ENCODE assay signal across 36 cellular contexts in the genomic region with DNA sequence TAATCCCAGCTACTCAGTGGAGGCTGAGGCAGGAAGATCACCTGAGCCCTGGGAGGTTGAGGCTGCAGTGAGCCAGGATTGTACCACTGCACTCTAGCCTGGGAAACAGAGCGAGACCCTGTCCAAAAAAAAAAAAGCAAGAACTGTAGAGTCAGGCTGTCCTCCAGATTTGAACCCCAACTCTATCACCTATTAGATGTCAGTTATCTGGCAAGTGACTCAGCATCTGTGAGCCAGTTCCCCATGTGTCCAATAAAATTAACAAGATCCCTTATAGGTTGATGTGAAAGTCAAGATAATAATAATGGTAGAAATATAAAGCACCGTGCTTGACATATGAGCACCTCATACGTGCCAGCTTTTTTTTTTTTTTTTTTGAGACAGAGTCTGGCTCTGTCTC. TPM values are rescaled to one million over a fixed set of nuclear protein-coding genes. Genes with fewer than 3 reads are reported as not detected.
"Had no signal": no experiment of that assay in that cellular context is flagged by ENCODE, and none has a peak within 500 bp of the region (broad histone marks: within the 10 kb centered on the region; RNA-seq: fewer than 3 reads in every experiment).

No MANE protein-coding gene starts in this region.

- DNase-seq: activated B cell treated with CpG ODN at 0.5 μM for 24 hours; activated CD4-positive, alpha-beta memory T cell treated with anti-CD3 and anti-CD28 coated beads for 36 hours; activated CD4-positive, alpha-beta T cell treated with anti-CD3 and anti-CD28 coated beads for 4 hours; activated CD4-positive, alpha-beta T cell treated with anti-CD3 and anti-CD28 coated beads, Interleukin-2, amount 10 ng/mL, durations not matched to agents 24 days and 14 days; activated CD4-positive, alpha-beta T cell treated with anti-CD3 and anti-CD28 coated beads, Interleukin-2, amount 50 U/mL, for 1 hour; activated CD4-positive, alpha-beta T cell treated with anti-CD3 and anti-CD28 coated beads, Interleukin-2, amount 50 U/mL, for 4 hours; activated CD4-positive, CD25-positive, alpha-beta regulatory T cell treated with anti-CD3 and anti-CD28 coated beads, Interleukin-2, amount 50 U/mL, for 72 hours; activated CD8-positive, alpha-beta T cell treated with anti-CD3 and anti-CD28 coated beads for 36 hours; activated effector memory CD4-positive, alpha-beta T cell treated with anti-CD3 and anti-CD28 coated beads, Interleukin-2, amount 50 U/mL, for 16 hours; activated gamma-delta T cell treated with Interleukin-2 at 50 U/mL for 16 hours; activated naive CD4-positive, alpha-beta T cell; activated naive CD4-positive, alpha-beta T cell treated with anti-CD3 and anti-CD28 coated beads for 36 hours; activated naive CD4-positive, alpha-beta T cell treated with anti-CD3 and anti-CD28 coated beads, Interleukin-2, amount 50 U/mL, for 16 hours; activated naive CD8-positive, alpha-beta T cell treated with anti-CD3 and anti-CD28 coated beads for 36 hours; activated T-cell treated with anti-CD3 and anti-CD28 coated beads for 4 hours; activated T-cell treated with anti-CD3 and anti-CD28 coated beads, Interleukin-2, amount 50 U/mL, for 1 hour; activated T-cell treated with anti-CD3 and anti-CD28 coated beads, Interleukin-2, amount 50 U/mL, for 4 hours; activated T-cell treated with anti-CD3 and anti-CD28 coated beads, Interleukin-2, amount 50 U/mL, for 72 hours; adrenal gland; amniotic stem cell; aorta; body of pancreas; brain microvascular endothelial cell; central memory CD4-positive, alpha-beta T cell; SW 1271; T-helper 1 cell; T-helper 2 cell; T-helper 9 cell had no signal

- ATAC-seq: activated CD8-positive, alpha-beta T cell treated with anti-CD3 and anti-CD28 coated beads for 36 hours; activated naive CD4-positive, alpha-beta T cell treated with anti-CD3 and anti-CD28 coated beads, Interleukin-2, amount 50 U/mL, for 72 hours; activated T-cell treated with anti-CD3 and anti-CD28 coated beads, Interleukin-2, amount 50 U/mL, for 4 hours; activated T-cell treated with anti-CD3 and anti-CD28 coated beads, Interleukin-2, amount 50 U/mL, for 72 hours; activated T-helper 17 cell treated with anti-CD3 and anti-CD28 coated beads, Interleukin-2, amount 50 U/mL, for 72 hours; body of pancreas had no signal

- H3K4me3 Mint-ChIP-seq: activated B cell treated with CpG ODN at 0.5 μM for 24 hours; activated CD4-positive, alpha-beta memory T cell treated with anti-CD3 and anti-CD28 coated beads for 36 hours; activated CD4-positive, alpha-beta T cell treated with anti-CD3 and anti-CD28 coated beads, Interleukin-2, amount 10 ng/mL, durations not matched to agents 24 days and 14 days; activated naive CD4-positive, alpha-beta T cell treated with anti-CD3 and anti-CD28 coated beads for 36 hours; activated naive CD8-positive, alpha-beta T cell treated with anti-CD3 and anti-CD28 coated beads for 36 hours; activated T-cell treated with anti-CD3 and anti-CD28 coated beads, Interleukin-2, amount 50 U/mL, for 4 hours; activated T-helper 1 cell treated with anti-CD3 and anti-CD28 coated beads, Interleukin-12 subunit alpha, Interleukin-12 subunit beta, Interleukin-2, Interleukin-4 antibody, amounts not matched to agents 30 ng/mL and 10 ng/mL and 1 ng/mL, durations not matched to agents 14 hours and 24 hours and 36 hours; T-helper 1 cell treated with Interleukin-12 subunit alpha and Interleukin-12 subunit beta and Interleukin-4 antibody, amounts not matched to agents 30 μg/mL and 1 μg/mL, for 36 hours; T-helper 2 cell treated with Interferon-gamma antibody and Interleukin-4, amounts not matched to agents 5 μg/mL and 100 μg/mL, for 36 hours had no signal

- H3K9me3 ChIP-seq: adrenal gland, breast epithelium had no signal

- H3K4me1 Mint-ChIP-seq: activated B cell treated with CpG ODN at 0.5 μM for 24 hours; activated CD4-positive, alpha-beta T cell treated with anti-CD3 and anti-CD28 coated beads, Interleukin-2, amount 10 ng/mL, durations not matched to agents 24 days and 14 days had no signal

- H3K27ac ChIP-seq: adrenal gland, body of pancreas, brain microvascular endothelial cell, breast epithelium, VCaP had no signal

- H3K36me3 ChIP-seq: adrenal gland, brain microvascular endothelial cell, breast epithelium had no signal

- H3K4me1 ChIP-seq: adrenal gland, body of pancreas, breast epithelium had no signal

- H3K27ac Mint-ChIP-seq: activated B cell treated with CpG ODN at 0.5 μM for 24 hours; activated CD4-positive, alpha-beta memory T cell treated with anti-CD3 and anti-CD28 coated beads for 36 hours; activated CD4-positive, alpha-beta T cell treated with anti-CD3 and anti-CD28 coated beads, Interleukin-2, amount 10 ng/mL, durations not matched to agents 24 days and 14 days; activated naive CD4-positive, alpha-beta T cell treated with anti-CD3 and anti-CD28 coated beads for 36 hours; activated naive CD4-positive, alpha-beta T cell treated with anti-CD3 and anti-CD28 coated beads, Interleukin-2, amount 50 U/mL, for 72 hours; activated naive CD8-positive, alpha-beta T cell treated with anti-CD3 and anti-CD28 coated beads for 36 hours; activated T-cell treated with anti-CD3 and anti-CD28 coated beads, Interleukin-2, amount 50 U/mL, for 72 hours; activated T-helper 1 cell treated with anti-CD3 and anti-CD28 coated beads, Interleukin-12 subunit alpha, Interleukin-12 subunit beta, Interleukin-2, Interleukin-4 antibody, amounts not matched to agents 30 ng/mL and 10 ng/mL and 1 ng/mL, durations not matched to agents 14 hours and 24 hours and 36 hours; activated T-helper 17 cell treated with anti-CD3 and anti-CD28 coated beads, Interleukin-2, amount 50 U/mL, for 72 hours; T-helper 2 cell treated with Interferon-gamma antibody and Interleukin-4, amounts not matched to agents 5 μg/mL and 100 μg/mL, for 36 hours had no signal

- H3K4me3 ChIP-seq: adrenal gland, body of pancreas, breast epithelium had no signal

- H3K27me3 ChIP-seq: adrenal gland, body of pancreas, brain microvascular endothelial cell, breast epithelium had no signal

- H3K27me3 Mint-ChIP-seq: activated B cell treated with CpG ODN at 0.5 μM for 24 hours; activated CD4-positive, alpha-beta memory T cell treated with anti-CD3 and anti-CD28 coated beads for 36 hours; activated CD4-positive, alpha-beta T cell treated with anti-CD3 and anti-CD28 coated beads, Interleukin-2, amount 10 ng/mL, durations not matched to agents 24 days and 14 days; activated CD8-positive, alpha-beta T cell treated with anti-CD3 and anti-CD28 coated beads for 36 hours; activated naive CD8-positive, alpha-beta T cell treated with anti-CD3 and anti-CD28 coated beads for 36 hours; activated T-helper 17 cell treated with anti-CD3 and anti-CD28 coated beads, Interleukin-2, amount 50 U/mL, for 72 hours had no signal

RNA-seq across cellular contexts. Expression of a gene that starts 22.0 kb away (rescaled TPM):
- total RNA-seq: activated B cell treated with CpG ODN at 0.5 μM for 24 hours; activated CD4-positive, alpha-beta memory T cell treated with anti-CD3 and anti-CD28 coated beads for 36 hours; activated CD8-positive, alpha-beta memory T cell treated with anti-CD3 and anti-CD28 coated beads for 36 hours; activated naive CD4-positive, alpha-beta T cell treated with anti-CD3 and anti-CD28 coated beads for 36 hours; activated naive CD8-positive, alpha-beta T cell treated with anti-CD3 and anti-CD28 coated beads for 36 hours; activated T-helper 1 cell treated with anti-CD3 and anti-CD28 coated beads, Interleukin-12 subunit alpha, Interleukin-12 subunit beta, Interleukin-2, Interleukin-4 antibody, amounts not matched to agents 30 ng/mL and 10 ng/mL and 1 ng/mL, durations not matched to agents 14 hours and 24 hours and 36 hours; breast epithelium had no signal
